ENCODE assay signal across 11 cellular contexts in the genomic region with DNA sequence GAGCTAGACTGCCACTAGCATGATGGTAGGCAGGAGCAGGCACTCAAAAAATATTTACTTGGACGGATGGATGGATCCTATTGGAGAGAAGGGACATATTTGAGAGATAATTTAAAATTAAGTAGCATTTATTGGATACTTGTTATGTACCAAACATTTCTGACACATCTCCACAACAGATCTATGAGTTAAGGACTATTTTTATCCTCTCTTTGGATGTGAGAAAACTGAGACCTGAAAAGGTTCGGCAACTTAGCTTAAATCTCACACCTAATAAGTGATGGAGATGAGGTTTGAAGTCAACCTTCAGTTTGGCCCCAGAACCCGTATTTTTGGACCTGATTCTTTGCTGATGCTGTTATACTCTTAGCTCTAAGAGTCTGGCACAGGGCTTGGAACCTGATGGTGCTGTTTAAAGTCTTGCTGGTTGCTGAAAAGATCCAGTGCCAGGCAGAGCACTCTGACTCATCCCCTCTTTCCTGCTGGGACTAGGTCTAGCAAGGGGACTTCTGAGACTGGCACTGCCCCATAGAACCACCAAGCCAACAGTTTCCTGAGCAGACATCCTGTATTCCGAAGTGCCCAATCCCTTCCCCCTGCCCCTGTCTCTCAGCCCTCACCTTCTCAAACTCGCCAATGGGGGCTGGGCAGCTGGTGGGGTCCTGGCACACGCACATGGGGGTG. TPM values are rescaled to one million over a fixed set of nuclear protein-coding genes. Genes with fewer than 3 reads are reported as not detected.
DNase-seq lines count a peak whose midpoint lies in the region; ATAC-seq and TF ChIP-seq lines count a peak whose summit lies in the region.
"Had no signal": no experiment of that assay in that cellular context is flagged by ENCODE, and none has a peak within 500 bp of the region (broad histone marks: within the 10 kb centered on the region; RNA-seq: fewer than 3 reads in every experiment).

No MANE protein-coding gene starts in this region.

- ATAC-seq in Panc1 = no peak

- no peaks in the 10 kb centered on the region for H3K36me3 ChIP-seq in Panc1 (ENCODE audit: control insufficient read depth, insufficient read depth, low read length)

- H3K4me1 ChIP-seq in Panc1 (ENCODE audit: control insufficient read depth, insufficient read depth, low read length) = peaks cover 28% of the 10 kb centered on the region

- BruUV-seq in Panc1 (replicated peaks; lab: Mats Ljungman, UMichigan) = no TSS peak

- intact Hi-C loops in Panc1 (cut with micrococcal nuclease; ENCODE audit: unreplicated experiment) = no loop called here

- in situ Hi-C loops in Panc1 (cut with HindIII; ENCODE audit: low pct_unique_long_range_greater_than_20kb, low sequenced_read_pairs) = no loop called here

- H3K4me3 ChIP-seq in Panc1 (ENCODE audit: low read depth in 2 of 2, low read length in 2 of 2) (no peak overlapping the region), coronary artery (peak overlapping the region; percentile 13)

- no peaks in the 10 kb centered on the region for H3K9me3 ChIP-seq in Panc1 (ENCODE audit: control insufficient read depth, insufficient read depth, low read depth, low read length)

- TF ChIP-seq CTCF in Panc1 (IDR thresholded peaks at IDR 0.05) (no peak), coronary artery (IDR thresholded peaks at IDR 0.05) (no peak)

- POLR2A ChIA-PET in Panc1 (lab: Charles Lee) = interaction anchor here (0.6 kb wide), 1 partner anchor 32 kb away, joined by 3 read pairs; no protein-coding TSS in a partner anchor

- H3K27ac ChIP-seq in Panc1 (ENCODE audit: low read length) (peak overlapping the region; percentile 75; the same call in 1 of the 2 replicates), coronary artery (peak overlapping the region; percentile 89 to 97), temporal lobe (ENCODE audit: low read depth, low read length) (peak overlapping the region; percentile 58)

- H3K27me3 ChIP-seq in Panc1 (ENCODE audit: control insufficient read depth, insufficient read depth, low read length) = no peaks in the 10 kb centered on the region

- CTCF ChIA-PET in Panc1 (lab: Charles Lee) = interaction anchor here (1.0 kb wide), 1 partner anchor 12 kb away, joined by 3 read pairs; no protein-coding TSS in a partner anchor

- DNase-seq in Panc1 (ENCODE audit: low read depth, low spot score) (no peak), coronary artery (ENCODE audit: low spot score) (peak; percentile 89), lung microvascular endothelial cell (ENCODE audit: low read depth in 2 of 2) (peak; percentile 51 to 78), NCI-H1048 (lab: John Stamatoyannopoulos, UW) (no peak), amniotic stem cell (lab: John Stamatoyannopoulos, UW) (no peak), activated gamma-delta T cell (lab: John Stamatoyannopoulos, UW) (no peak), pons (ENCODE audit: low spot score) (no peak)
- DNase-seq: activated CD8-positive, alpha-beta memory T cell treated with anti-CD3 and anti-CD28 coated beads, Interleukin-2, amount 50 U/mL, for 48 hours; DND-41; stimulated activated CD4-positive, alpha-beta T cell treated with anti-CD3 and anti-CD28 coated beads, Interleukin-4, amount 100 ng/mL, for 4 hours had no signal

RNA-seq across cellular contexts. Expression of gene SPARC, which starts 15.6 kb away (rescaled TPM):
- total RNA-seq in Panc1 (2021; ENCODE audit: unreplicated experiment) (228 TPM), lung microvascular endothelial cell (92.5 and 367 TPM in 2 replicates), temporal lobe (124 TPM)
- 986 TPM for polyA plus RNA-seq in Panc1 (2012; ENCODE audit: insufficient read length)

Comparison
In these comparisons a context has a peak if more than half of its experiments do, and no peak if none do; other contexts are left out.
1. DNase-seq: peak in coronary artery (single experiment) and lung microvascular endothelial cell (2 of 2); none in Panc1 (single experiment), NCI-H1048 (single experiment), amniotic stem cell (single experiment), activated gamma-delta T cell (single experiment) and pons (single experiment).
2. Peak in every context shown above with its lines, with median percentiles within 50 percentile points of each other: H3K27ac ChIP-seq.